Comparison of ENCODE assay signal across 8 cellular contexts in the genomic region with DNA sequence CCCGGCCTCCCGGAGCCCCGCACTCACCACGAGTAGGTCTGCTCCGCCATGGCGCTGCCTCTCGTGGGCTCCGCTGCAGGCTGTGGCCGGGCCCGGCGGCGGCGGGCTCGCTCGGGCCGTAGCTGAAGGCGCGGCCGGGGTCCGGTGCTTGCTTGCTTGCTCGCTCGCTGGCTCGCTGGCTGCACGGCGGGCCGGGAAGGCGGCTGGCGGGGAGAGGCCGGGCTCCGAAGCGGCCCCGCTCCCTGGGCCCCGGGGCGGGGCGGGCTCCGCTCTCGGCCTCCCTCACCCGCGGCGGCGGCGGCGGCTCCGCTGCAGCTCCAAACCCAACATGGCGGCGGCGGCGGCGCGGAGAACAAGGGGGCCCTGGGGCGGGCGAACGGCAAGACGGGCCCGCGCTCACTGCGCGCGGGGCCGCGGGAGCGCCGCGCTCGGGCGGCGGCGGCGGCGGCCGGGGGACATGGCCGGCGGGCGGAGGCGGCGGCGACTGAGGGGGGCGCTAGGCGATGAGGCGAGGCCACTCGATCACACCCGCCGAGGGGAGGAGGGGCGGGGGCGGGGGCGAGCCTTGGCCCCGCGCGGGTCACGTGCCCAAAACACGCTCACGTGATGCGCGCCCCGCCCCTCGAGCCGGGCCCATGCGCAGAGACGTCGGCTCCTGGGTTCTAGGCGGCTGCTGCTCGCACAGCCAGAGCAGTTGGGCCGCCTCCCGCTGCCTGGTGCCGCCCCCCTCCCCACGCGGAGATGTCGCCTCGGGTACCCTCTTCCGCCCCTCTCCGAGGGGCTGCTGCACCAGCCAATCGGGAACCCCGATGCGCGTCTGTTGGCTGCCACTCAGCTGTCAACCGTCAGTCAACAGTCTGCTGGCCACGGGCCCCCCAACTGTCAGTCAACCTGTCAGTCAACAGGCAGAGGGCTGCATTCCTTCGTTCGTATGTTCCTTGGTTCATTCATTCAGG. TPM values are rescaled to one million over a fixed set of nuclear protein-coding genes. Genes with fewer than 3 reads are reported as not detected.
A peak's percentile ranks its signal among the peaks of the same experiment; 100 is the strongest.
DNase-seq lines count a peak whose midpoint lies in the region; ATAC-seq and TF ChIP-seq lines count a peak whose summit lies in the region.

TSS of gene SPPL3 (minus strand) at position 541 of the 956 bp plus-strand sequence. CDS start at position 50, 491 bp downstream.

- H3K36me3 Mint-ChIP-seq in H9 (ENCODE audit: insufficient read depth in 1 of 3, low read depth in 3 of 3) (peaks cover 3 to 12% (median 11%) of the 10 kb centered on the region in 3 experiments; a peak in 5 of 7 replicates), nephron progenitor cell (ENCODE audit: low read depth) (peaks cover 27% of the 10 kb centered on the region)

- H3T11ph ChIP-seq in H9 (ENCODE audit: low read length) = no peak within 1 kb of the TSS

- no peak for TF ChIP-seq CTCF in H9 (conservative IDR thresholded peaks at IDR 0.05)
- TF ChIP-seq CTCF in RWPE2 (IDR thresholded peaks at IDR 0.05; ENCODE audit: poor library complexity, severe bottlenecking) = peak; percentile 44
- no peak for TF ChIP-seq CTCF in fibroblast of the aortic adventitia (IDR thresholded peaks at IDR 0.05; ENCODE audit: insufficient read depth, low read length)
- no peak for TF ChIP-seq CTCF in nephron progenitor cell (IDR thresholded peaks at IDR 0.05)

- H3K27me3 ChIP-seq in H9 (ENCODE audit: insufficient read depth, low read length) = no peaks in the 10 kb centered on the region
- no peaks in the 10 kb centered on the region for H3K27me3 ChIP-seq in RWPE2 (ENCODE audit: insufficient read depth, poor library complexity, severe bottlenecking)

- H3K18ac ChIP-seq in H9 (ENCODE audit: insufficient read length, low read depth, low read length) = peak within 1 kb of the TSS; percentile 29

- H2AFZ ChIP-seq in H9 (ENCODE audit: low read length) = no peak within 1 kb of the TSS

- H3K27ac ChIP-seq in H9 (ENCODE audit: insufficient read length, low read depth, low read length) = no peak within 1 kb of the TSS
- peak within 1 kb of the TSS; percentile 70 for H3K27ac ChIP-seq in RWPE2 (ENCODE audit: poor library complexity, severe bottlenecking)

- DNase-seq in ELF-1 (ENCODE audit: low read depth, low spot score) (peak; percentile 95), H9 (peak; percentile 97), M059J (ENCODE audit: low read depth) (peak; percentile 80), RWPE2 (ENCODE audit: low spot score) (peak; percentile 76), fibroblast of the aortic adventitia (ENCODE audit: low read depth) (peak; percentile 68), nephron progenitor cell (peak; percentile 96)
- peak; percentile 98 for DNase-seq in activated effector memory CD4-positive, alpha-beta T cell treated with anti-CD3 and anti-CD28 coated beads, Interleukin-2, amount 50 U/mL, for 16 hours
- peak; percentile 96 for DNase-seq in stimulated activated naive CD8-positive, alpha-beta T cell treated with anti-CD3 and anti-CD28 coated beads, Interleukin-15, Interleukin-2, amounts not matched to agents 100 U/mL and 50 U/mL, for 24 hours

- H3K4ac ChIP-seq in H9 (ENCODE audit: low read depth, low read length) = no peak within 1 kb of the TSS

- H3K9me3 Mint-ChIP-seq in H9 = no peaks in the 10 kb centered on the region
- no peaks in the 10 kb centered on the region for H3K9me3 Mint-ChIP-seq in nephron progenitor cell

- H3K14ac ChIP-seq in H9 (ENCODE audit: insufficient read depth, low read length) = peak within 1 kb of the TSS; percentile 87

- H3K56ac ChIP-seq in H9 (ENCODE audit: insufficient read length, low read depth, low read length) = no peak within 1 kb of the TSS

- H3K4me1 Mint-ChIP-seq in H9 (peaks cover 17 to 21% of the 10 kb centered on the region in 2 experiments), nephron progenitor cell (peaks cover 27% of the 10 kb centered on the region)

- no peaks in the 10 kb centered on the region for H3K79me1 ChIP-seq in H9 (ENCODE audit: insufficient read depth, low read depth, low read length, poor library complexity, severe bottlenecking)

- peak within 1 kb of the TSS; percentile 76 for H3K9ac ChIP-seq in H9 (ENCODE audit: extremely low read depth, insufficient read length, low read length)

- no peaks in the 10 kb centered on the region for H4K20me1 ChIP-seq in H9 (ENCODE audit: control insufficient read depth, insufficient read depth, insufficient read length)

- H2BK20ac ChIP-seq in H9 (ENCODE audit: low read depth, low read length, poor library complexity, severe bottlenecking) = no peak within 1 kb of the TSS

- H2BK5ac ChIP-seq in H9 (ENCODE audit: insufficient read length, low read length) = no peak within 1 kb of the TSS

- H3K4me3 Mint-ChIP-seq in H9 (peak within 1 kb of the TSS; percentile 99 to 100), nephron progenitor cell (peak within 1 kb of the TSS; percentile 100)

- H4K91ac ChIP-seq in H9 (ENCODE audit: insufficient read length, low read depth, low read length) = no peak within 1 kb of the TSS

- H3K4me3 ChIP-seq in RWPE2 (ENCODE audit: severe bottlenecking) (peak within 1 kb of the TSS; percentile 98), fibroblast of the aortic adventitia (ENCODE audit: low read depth, low read length) (peak within 1 kb of the TSS; percentile 95)

- peak; percentile 60 for ATAC-seq in RWPE2 (ENCODE audit: low read depth)
- peak; percentile 84 for ATAC-seq in stimulated activated naive CD8-positive, alpha-beta T cell treated with anti-CD3 and anti-CD28 coated beads, Interleukin-15, Interleukin-2, amounts not matched to agents 100 U/mL and 50 U/mL, for 24 hours

- H2BK120ac ChIP-seq in H9 (ENCODE audit: low read depth, low read length, poor library complexity, severe bottlenecking) = no peak within 1 kb of the TSS

- peaks cover 10% of the 10 kb centered on the region for H3K23me2 ChIP-seq in H9 (ENCODE audit: insufficient read length, low read depth, low read length, poor library complexity, severe bottlenecking)

- H3K36me3 ChIP-seq in RWPE2 (ENCODE audit: low read depth) = peaks cover 7% of the 10 kb centered on the region

- H3K27ac Mint-ChIP-seq in H9 (peak within 1 kb of the TSS; percentile 7 to 96 (median 95); a peak in 5 of 7 replicates), nephron progenitor cell (peak within 1 kb of the TSS; percentile 0)

- no peak within 1 kb of the TSS for H4K5ac ChIP-seq in H9 (ENCODE audit: insufficient read length, low read depth, low read length)

- H3K9me3 ChIP-seq in H9 (ENCODE audit: control insufficient read depth, low read depth, low read length) = no peaks in the 10 kb centered on the region
- H3K9me3 ChIP-seq in RWPE2 (ENCODE audit: severe bottlenecking) = no peaks in the 10 kb centered on the region

- H3K4me1 ChIP-seq in H9 (ENCODE audit: insufficient read depth, low read length) (no peaks in the 10 kb centered on the region; the same call in 1 of the 2 replicates), RWPE2 (ENCODE audit: insufficient read depth, poor library complexity, severe bottlenecking) (peaks cover 8% of the 10 kb centered on the region)

- peaks cover 17% of the 10 kb centered on the region; the same call in 1 of the 2 replicates for H3K79me2 ChIP-seq in H9 (ENCODE audit: insufficient read depth, low read length)

- no CpG with 5 or more reads among the region's 119 CpGs for WGBS in H9 (ENCODE audit: extremely low coverage, insufficient read length, low lambda C conversion rate)

- peak within 1 kb of the TSS; percentile 93 for H3K4me2 ChIP-seq in H9 (ENCODE audit: insufficient read depth, insufficient read length, low read length)

- H3K27me3 Mint-ChIP-seq in H9 (ENCODE audit: low read depth) = no peaks in the 10 kb centered on the region; the same call in 1 of the 2 replicates
- H3K27me3 Mint-ChIP-seq in nephron progenitor cell (ENCODE audit: low read depth, poor library complexity) = peaks cover 6% of the 10 kb centered on the region

- no peak within 1 kb of the TSS; the same call in 1 of the 2 replicates for H2BK15ac ChIP-seq in H9 (ENCODE audit: low read depth, low read length)

- no peak within 1 kb of the TSS for H2BK12ac ChIP-seq in H9 (ENCODE audit: insufficient read length, low read depth, low read length)

- H2AK5ac ChIP-seq in H9 (ENCODE audit: insufficient read length, low read length) = no peak within 1 kb of the TSS

- no peak within 1 kb of the TSS for H3K23ac ChIP-seq in H9 (ENCODE audit: insufficient read length, low read depth, low read length)

- H4K8ac ChIP-seq in H9 (replicated peaks; ENCODE audit: insufficient read length, low read depth, low read length) = no peak within 1 kb of the TSS

RNA-seq across cellular contexts. Expression of gene SPPL3, which starts in this region (rescaled TPM):
- total RNA-seq in H9 (2021) (46.3 and 47.2 TPM in 2 replicates), fibroblast of the aortic adventitia (ENCODE audit: low replicate concordance) (15.9 and 18.3 TPM in 2 replicates)
- total RNA-seq in M059J (2014; rRNA removed; shearing (Covaris generic)) = 3.9 and 9.7 TPM in 2 replicates
